ENCODE assay signal across 1 cellular context in the genomic region with DNA sequence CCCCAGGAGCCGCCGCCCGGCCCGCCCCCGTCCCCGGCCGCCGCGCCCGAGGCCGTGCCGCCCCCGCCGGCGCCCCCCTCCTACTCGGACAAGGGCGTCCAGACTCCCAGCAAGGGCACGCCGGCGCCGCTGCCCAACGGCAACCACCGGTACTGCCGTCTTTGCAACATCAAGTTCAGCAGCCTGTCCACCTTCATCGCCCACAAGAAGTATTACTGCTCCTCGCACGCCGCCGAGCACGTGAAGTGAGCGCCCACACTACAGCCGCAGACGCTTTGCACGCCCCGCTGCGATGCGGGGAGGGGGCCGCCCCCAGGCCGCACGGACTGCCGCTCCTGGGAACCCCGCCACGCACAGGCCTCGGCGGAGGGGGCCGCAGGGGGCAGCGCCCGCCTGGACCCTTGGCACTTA.
A peak's percentile ranks its signal among the peaks of the same experiment; 100 is the strongest.
TF ChIP-seq lines count a peak whose summit lies in the region.

No MANE protein-coding gene starts in this region.

TF ChIP-seq in HepG2, 621 proteins besides CTCF, POLR2A, EP300 and RAD21 (continued from another document):
- no peak for TF ChIP-seq PAXIP1 (CRISPR knock-in tag; conservative IDR thresholded peaks at IDR 0.05)
- TF ChIP-seq, protein P1, sequence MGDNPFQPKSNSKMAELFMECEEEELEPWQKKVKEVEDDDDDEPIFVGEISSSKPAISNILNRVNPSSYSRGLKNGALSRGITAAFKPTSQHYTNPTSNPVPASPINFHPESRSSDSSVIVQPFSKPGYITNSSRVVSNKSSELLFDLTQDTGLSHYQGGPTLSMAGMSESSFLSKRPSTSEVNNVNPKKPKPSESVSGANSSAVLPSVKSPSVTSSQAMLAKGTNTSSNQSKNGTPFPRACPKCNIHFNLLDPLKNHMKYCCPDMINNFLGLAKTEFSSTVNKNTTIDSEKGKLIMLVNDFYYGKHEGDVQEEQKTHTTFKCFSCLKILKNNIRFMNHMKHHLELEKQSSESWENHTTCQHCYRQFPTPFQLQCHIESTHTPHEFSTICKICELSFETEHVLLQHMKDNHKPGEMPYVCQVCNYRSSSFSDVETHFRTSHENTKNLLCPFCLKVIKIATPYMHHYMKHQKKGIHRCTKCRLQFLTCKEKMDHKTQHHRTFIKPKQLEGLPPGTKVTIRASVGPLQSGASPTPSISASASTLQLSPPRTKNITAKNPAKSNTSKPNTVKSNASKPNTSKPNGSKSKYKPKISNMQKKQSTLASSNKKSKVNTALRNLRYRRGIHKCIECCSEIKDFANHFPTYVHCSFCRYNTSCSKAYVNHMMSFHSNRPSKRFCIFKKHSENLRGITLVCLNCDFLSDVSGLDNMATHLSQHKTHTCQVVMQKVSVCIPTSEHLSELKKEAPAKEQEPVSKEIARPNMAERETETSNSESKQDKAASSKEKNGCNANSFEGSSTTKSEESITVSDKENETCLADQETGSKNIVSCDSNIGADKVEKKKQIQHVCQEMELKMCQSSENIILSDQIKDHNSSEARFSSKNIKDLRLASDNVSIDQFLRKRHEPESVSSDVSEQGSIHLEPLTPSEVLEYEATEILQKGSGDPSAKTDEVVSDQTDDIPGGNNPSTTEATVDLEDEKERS (CRISPR knock-in tag; IDR thresholded peaks at IDR 0.05): no peak
- TF ChIP-seq ZNF232 (CRISPR knock-in tag; IDR thresholded peaks at IDR 0.05; ENCODE audit: borderline replicate concordance): no peak
- TF ChIP-seq ZHX1 (CRISPR knock-in tag; IDR thresholded peaks at IDR 0.05; ENCODE audit: low read depth): 0 out of 2 replicates have a peak, but pooled peaks have one; percentile 5
